In the genomic region with DNA sequence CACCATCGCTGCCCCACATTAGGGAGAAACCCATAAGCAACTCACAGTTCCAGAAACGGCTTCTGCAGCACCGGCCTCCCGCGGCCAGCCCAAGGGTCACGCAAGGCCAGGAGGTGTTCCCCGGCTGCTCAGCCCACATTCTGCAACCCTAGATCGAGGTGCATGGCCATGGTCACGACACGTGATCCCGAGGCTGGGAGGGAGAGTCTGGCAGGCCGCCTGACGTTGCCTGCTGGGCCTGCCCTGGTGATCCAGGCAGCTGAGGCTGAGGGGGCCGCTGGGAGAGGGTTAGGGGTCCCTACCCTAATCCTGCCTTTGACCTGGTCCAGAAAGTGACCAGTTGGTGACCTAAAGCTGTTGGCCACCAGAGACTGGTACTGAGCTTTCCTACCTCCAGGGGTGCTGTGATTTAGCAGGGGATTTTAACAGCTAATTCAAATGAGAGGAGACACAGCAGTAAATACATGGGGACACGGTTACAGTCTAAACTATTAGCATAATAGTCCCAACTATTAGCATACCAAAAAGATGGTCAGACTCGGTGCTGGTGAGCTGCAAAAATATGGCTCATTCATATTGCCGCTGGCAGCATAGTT, we compare ENCODE assay signal across 1 cellular context.
TF ChIP-seq lines count a peak whose summit lies in the region.

No MANE protein-coding gene starts in this region.

TF ChIP-seq in HepG2, 621 proteins besides CTCF, POLR2A, EP300 and RAD21 (continued from another document and continues in another):
- TF ChIP-seq ZBTB39 (CRISPR knock-in tag; IDR thresholded peaks at IDR 0.05) (no peak; the same call in 1 of the 2 replicates), SALL2 (CRISPR knock-in tag; IDR thresholded peaks at IDR 0.05) (no peak), TAF15 (IDR thresholded peaks at IDR 0.05; ENCODE audit: low read depth, low read length, poor library complexity, severe bottlenecking) (no peak), ZNF713 (CRISPR knock-in tag; IDR thresholded peaks at IDR 0.05) (no peak), YY1 (IDR thresholded peaks at IDR 0.05; ENCODE audit: insufficient read depth, insufficient replicate concordance, low read depth, low read length) (no peak), MLLT10 (CRISPR knock-in tag; IDR thresholded peaks at IDR 0.05) (no peak), ATF3 (CRISPR knock-in tag; IDR thresholded peaks at IDR 0.05) (no peak), CENPX (CRISPR knock-in tag; IDR thresholded peaks at IDR 0.05) (no peak), ARID2 (CRISPR knock-in tag; IDR thresholded peaks at IDR 0.05; ENCODE audit: borderline replicate concordance) (no peak), CCDC6 (CRISPR knock-in tag; IDR thresholded peaks at IDR 0.05) (no peak), THYN1 (CRISPR knock-in tag; IDR thresholded peaks at IDR 0.05; ENCODE audit: borderline replicate concordance, low read depth) (no peak), MAZ (IDR thresholded peaks at IDR 0.05; ENCODE audit: borderline replicate concordance, low read depth, low read length) (no peak), MAZ (CRISPR knock-in tag; IDR thresholded peaks at IDR 0.05; ENCODE audit: low read depth) (no peak), ZNF496 (CRISPR knock-in tag; IDR thresholded peaks at IDR 0.05; ENCODE audit: insufficient replicate concordance) (no peak), ZNF672 (CRISPR knock-in tag; IDR thresholded peaks at IDR 0.05) (no peak), ZNF790 (CRISPR knock-in tag; IDR thresholded peaks at IDR 0.05; ENCODE audit: borderline replicate concordance) (no peak), TGIF2 (CRISPR knock-in tag; IDR thresholded peaks at IDR 0.05) (0 out of 2 replicates have a peak, but pooled peaks have one; percentile 31), MTA1 (CRISPR knock-in tag; IDR thresholded peaks at IDR 0.05; ENCODE audit: borderline replicate concordance) (no peak; the same call in 1 of the 2 replicates), KLF16 (CRISPR knock-in tag; IDR thresholded peaks at IDR 0.05) (no peak), ZNF510 (CRISPR knock-in tag; IDR thresholded peaks at IDR 0.05; ENCODE audit: low read depth) (no peak), ZNF124 (CRISPR knock-in tag; IDR thresholded peaks at IDR 0.05) (0 out of 2 replicates have a peak, but pooled peaks have one; percentile 62), ZNF556 (CRISPR knock-in tag; IDR thresholded peaks at IDR 0.05; ENCODE audit: borderline replicate concordance) (peak; percentile 58; the same call in 1 of the 2 replicates), ZNF530 (CRISPR knock-in tag; IDR thresholded peaks at IDR 0.05; ENCODE audit: low read depth) (no peak), ARHGAP35 (CRISPR knock-in tag; IDR thresholded peaks at IDR 0.05; ENCODE audit: borderline replicate concordance) (0 out of 2 replicates have a peak, but pooled peaks have one; percentile 64), NR2F6 (IDR thresholded peaks at IDR 0.05) (peak; percentile 40; the same call in 1 of the 2 replicates), NR2F6 (CRISPR knock-in tag; IDR thresholded peaks at IDR 0.05) (peak; percentile 89), ZNF337 (CRISPR knock-in tag; IDR thresholded peaks at IDR 0.05; ENCODE audit: borderline replicate concordance, low read depth) (no peak), PLRG1 (conservative IDR thresholded peaks at IDR 0.05) (no peak), NFYB (CRISPR knock-in tag; IDR thresholded peaks at IDR 0.05) (no peak), HNF4A (CRISPR knock-in tag; IDR thresholded peaks at IDR 0.05) (peak; percentile 82), ARNTL (CRISPR knock-in tag; IDR thresholded peaks at IDR 0.05) (peak; percentile 94), SPEN (CRISPR knock-in tag; IDR thresholded peaks at IDR 0.05; ENCODE audit: low read depth) (peak; percentile 90), ZNF30 (CRISPR knock-in tag; IDR thresholded peaks at IDR 0.05) (no peak; the same call in 1 of the 2 replicates), ZNF274 (CRISPR knock-in tag; IDR thresholded peaks at IDR 0.05) (no peak), NRL (CRISPR knock-in tag; IDR thresholded peaks at IDR 0.05; ENCODE audit: borderline replicate concordance) (no peak), ZNF333 (CRISPR knock-in tag; IDR thresholded peaks at IDR 0.05; ENCODE audit: borderline replicate concordance) (no peak), ZNF12 (CRISPR knock-in tag; IDR thresholded peaks at IDR 0.05) (no peak), FOXJ3 (CRISPR knock-in tag; IDR thresholded peaks at IDR 0.05; ENCODE audit: borderline replicate concordance) (no peak), ZNF768 (CRISPR knock-in tag; IDR thresholded peaks at IDR 0.05) (peak; percentile 23; the same call in 1 of the 2 replicates), GMEB2 (CRISPR knock-in tag; IDR thresholded peaks at IDR 0.05; ENCODE audit: low read depth) (no peak), ETV6 (CRISPR knock-in tag; conservative IDR thresholded peaks at IDR 0.05) (no peak; the same call in 1 of the 2 replicates), ZNF547 (CRISPR knock-in tag; IDR thresholded peaks at IDR 0.05) (no peak), ZBTB43 (CRISPR knock-in tag; conservative IDR thresholded peaks at IDR 0.05) (no peak), ZNF33B (CRISPR knock-in tag; IDR thresholded peaks at IDR 0.05) (peak; percentile 71; the same call in 1 of the 2 replicates), ISX (CRISPR knock-in tag; conservative IDR thresholded peaks at IDR 0.05) (no peak), ELF3 (CRISPR knock-in tag; IDR thresholded peaks at IDR 0.05) (0 out of 2 replicates have a peak, but pooled peaks have one; percentile 60), PAF1 (CRISPR knock-in tag; IDR thresholded peaks at IDR 0.05) (no peak)
- TF ChIP-seq, protein P1, sequence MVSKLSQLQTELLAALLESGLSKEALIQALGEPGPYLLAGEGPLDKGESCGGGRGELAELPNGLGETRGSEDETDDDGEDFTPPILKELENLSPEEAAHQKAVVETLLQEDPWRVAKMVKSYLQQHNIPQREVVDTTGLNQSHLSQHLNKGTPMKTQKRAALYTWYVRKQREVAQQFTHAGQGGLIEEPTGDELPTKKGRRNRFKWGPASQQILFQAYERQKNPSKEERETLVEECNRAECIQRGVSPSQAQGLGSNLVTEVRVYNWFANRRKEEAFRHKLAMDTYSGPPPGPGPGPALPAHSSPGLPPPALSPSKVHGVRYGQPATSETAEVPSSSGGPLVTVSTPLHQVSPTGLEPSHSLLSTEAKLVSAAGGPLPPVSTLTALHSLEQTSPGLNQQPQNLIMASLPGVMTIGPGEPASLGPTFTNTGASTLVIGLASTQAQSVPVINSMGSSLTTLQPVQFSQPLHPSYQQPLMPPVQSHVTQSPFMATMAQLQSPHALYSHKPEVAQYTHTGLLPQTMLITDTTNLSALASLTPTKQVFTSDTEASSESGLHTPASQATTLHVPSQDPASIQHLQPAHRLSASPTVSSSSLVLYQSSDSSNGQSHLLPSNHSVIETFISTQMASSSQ (IDR thresholded peaks at IDR 0.05; ENCODE audit: low read depth), result peak; percentile 17; the same call in 1 of the 2 replicates
- TF ChIP-seq, protein P1 (CRISPR knock-in tag; IDR thresholded peaks at IDR 0.05; ENCODE audit: borderline replicate concordance), result 0 out of 2 replicates have a peak, but pooled peaks have one; percentile 28
- TF ChIP-seq, protein P2, sequence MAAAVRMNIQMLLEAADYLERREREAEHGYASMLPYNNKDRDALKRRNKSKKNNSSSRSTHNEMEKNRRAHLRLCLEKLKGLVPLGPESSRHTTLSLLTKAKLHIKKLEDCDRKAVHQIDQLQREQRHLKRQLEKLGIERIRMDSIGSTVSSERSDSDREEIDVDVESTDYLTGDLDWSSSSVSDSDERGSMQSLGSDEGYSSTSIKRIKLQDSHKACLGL (CRISPR knock-in tag; IDR thresholded peaks at IDR 0.05), result peak; percentile 64; the same call in 1 of the 2 replicates
- TF ChIP-seq, protein P3, sequence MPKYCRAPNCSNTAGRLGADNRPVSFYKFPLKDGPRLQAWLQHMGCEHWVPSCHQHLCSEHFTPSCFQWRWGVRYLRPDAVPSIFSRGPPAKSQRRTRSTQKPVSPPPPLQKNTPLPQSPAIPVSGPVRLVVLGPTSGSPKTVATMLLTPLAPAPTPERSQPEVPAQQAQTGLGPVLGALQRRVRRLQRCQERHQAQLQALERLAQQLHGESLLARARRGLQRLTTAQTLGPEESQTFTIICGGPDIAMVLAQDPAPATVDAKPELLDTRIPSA (CRISPR knock-in tag; IDR thresholded peaks at IDR 0.05; ENCODE audit: borderline replicate concordance), result no peak
- TF ChIP-seq, protein P4, sequence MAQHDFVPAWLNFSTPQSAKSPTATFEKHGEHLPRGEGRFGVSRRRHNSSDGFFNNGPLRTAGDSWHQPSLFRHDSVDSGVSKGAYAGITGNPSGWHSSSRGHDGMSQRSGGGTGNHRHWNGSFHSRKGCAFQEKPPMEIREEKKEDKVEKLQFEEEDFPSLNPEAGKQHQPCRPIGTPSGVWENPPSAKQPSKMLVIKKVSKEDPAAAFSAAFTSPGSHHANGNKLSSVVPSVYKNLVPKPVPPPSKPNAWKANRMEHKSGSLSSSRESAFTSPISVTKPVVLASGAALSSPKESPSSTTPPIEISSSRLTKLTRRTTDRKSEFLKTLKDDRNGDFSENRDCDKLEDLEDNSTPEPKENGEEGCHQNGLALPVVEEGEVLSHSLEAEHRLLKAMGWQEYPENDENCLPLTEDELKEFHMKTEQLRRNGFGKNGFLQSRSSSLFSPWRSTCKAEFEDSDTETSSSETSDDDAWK (CRISPR knock-in tag; IDR thresholded peaks at IDR 0.05), result no peak
- TF ChIP-seq, protein P5, sequence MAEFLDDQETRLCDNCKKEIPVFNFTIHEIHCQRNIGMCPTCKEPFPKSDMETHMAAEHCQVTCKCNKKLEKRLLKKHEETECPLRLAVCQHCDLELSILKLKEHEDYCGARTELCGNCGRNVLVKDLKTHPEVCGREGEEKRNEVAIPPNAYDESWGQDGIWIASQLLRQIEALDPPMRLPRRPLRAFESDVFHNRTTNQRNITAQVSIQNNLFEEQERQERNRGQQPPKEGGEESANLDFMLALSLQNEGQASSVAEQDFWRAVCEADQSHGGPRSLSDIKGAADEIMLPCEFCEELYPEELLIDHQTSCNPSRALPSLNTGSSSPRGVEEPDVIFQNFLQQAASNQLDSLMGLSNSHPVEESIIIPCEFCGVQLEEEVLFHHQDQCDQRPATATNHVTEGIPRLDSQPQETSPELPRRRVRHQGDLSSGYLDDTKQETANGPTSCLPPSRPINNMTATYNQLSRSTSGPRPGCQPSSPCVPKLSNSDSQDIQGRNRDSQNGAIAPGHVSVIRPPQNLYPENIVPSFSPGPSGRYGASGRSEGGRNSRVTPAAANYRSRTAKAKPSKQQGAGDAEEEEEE (CRISPR knock-in tag; IDR thresholded peaks at IDR 0.05; ENCODE audit: borderline replicate concordance), result peak; percentile 35; the same call in 1 of the 2 replicates
- TF ChIP-seq, protein P6, sequence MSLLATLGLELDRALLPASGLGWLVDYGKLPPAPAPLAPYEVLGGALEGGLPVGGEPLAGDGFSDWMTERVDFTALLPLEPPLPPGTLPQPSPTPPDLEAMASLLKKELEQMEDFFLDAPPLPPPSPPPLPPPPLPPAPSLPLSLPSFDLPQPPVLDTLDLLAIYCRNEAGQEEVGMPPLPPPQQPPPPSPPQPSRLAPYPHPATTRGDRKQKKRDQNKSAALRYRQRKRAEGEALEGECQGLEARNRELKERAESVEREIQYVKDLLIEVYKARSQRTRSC (CRISPR knock-in tag; IDR thresholded peaks at IDR 0.05; ENCODE audit: low read depth), result no peak
